In the genomic region with DNA sequence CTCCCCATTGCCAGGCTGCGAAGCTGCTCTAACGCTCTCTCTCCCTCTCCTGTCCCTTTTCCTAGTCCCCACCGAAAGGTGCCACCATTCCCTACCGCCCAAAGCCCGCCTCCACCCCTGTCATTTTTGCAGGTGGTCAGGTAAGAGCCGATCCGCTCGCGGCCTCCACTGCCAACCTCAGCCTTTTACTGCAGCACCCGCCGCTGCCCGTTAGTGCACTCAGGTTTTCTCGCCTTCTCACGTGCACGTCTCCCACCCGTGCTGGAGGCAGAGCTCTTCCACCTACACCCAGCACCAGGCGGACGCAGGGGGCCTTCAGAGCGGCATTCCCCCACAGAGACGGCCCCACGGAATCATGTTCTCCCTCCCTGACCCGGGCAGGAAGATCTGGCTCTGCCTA, we compare ENCODE assay signal across 32 cellular contexts.
"Had no signal": no experiment of that assay in that cellular context is flagged by ENCODE, and none has a peak within 500 bp of the region (broad histone marks: within the 10 kb centered on the region; RNA-seq: fewer than 3 reads in every experiment).

No MANE protein-coding gene starts in this region.

- H3K27me3 ChIP-seq: neural progenitor cell, neutrophil, right atrium auricular region, stomach, testis, thyroid gland, transverse colon, upper lobe of left lung, vagina had no signal

- H3K36me3 ChIP-seq: lower lobe of right lung, neural progenitor cell, right atrium auricular region, stomach, thyroid gland, transverse colon, upper lobe of left lung, vagina had no signal

- H3K27ac ChIP-seq: left lung, lower lobe of right lung, neural progenitor cell, neutrophil, parathyroid adenoma, right atrium auricular region, skin epidermis, stomach, testis, thyroid gland, transverse colon, upper lobe of left lung, vagina had no signal

- H2AFZ ChIP-seq: neural progenitor cell, parathyroid adenoma had no signal

- H3K79me2 ChIP-seq: parathyroid adenoma had no signal

- H3K4me3 Mint-ChIP-seq: immature natural killer cell; mesothelial cell of epicardium; naive B cell; natural killer cell; nephron progenitor cell; neural progenitor cell; stimulated activated naive B cell treated with anti-CD40 and anti-IgM and Interleukin-4, amounts not matched to agents 10 μg/mL and 1 μg/mL and 100 μg/mL, for 72 hours had no signal

- H3K9ac ChIP-seq: neural progenitor cell, parathyroid adenoma had no signal

- H3K36me3 Mint-ChIP-seq: immature natural killer cell; mesothelial cell of epicardium; naive B cell; natural killer cell; neural progenitor cell; stimulated activated naive B cell treated with anti-CD40 and anti-IgM and Interleukin-4, amounts not matched to agents 10 μg/mL and 1 μg/mL and 100 μg/mL, for 72 hours had no signal

- H3K9me3 ChIP-seq: left lung, lower lobe of right lung, neutrophil, right atrium auricular region, stomach, testis, thyroid gland, transverse colon, upper lobe of left lung, vagina had no signal

- H3K4me3 ChIP-seq: left lung, lower lobe of right lung, neural progenitor cell, right atrium auricular region, skin epidermis, stomach, testis, thyroid gland, transverse colon, upper lobe of left lung, vagina had no signal

- H3K4me1 Mint-ChIP-seq: naive B cell; stimulated activated naive B cell treated with anti-CD40 and anti-IgM and Interleukin-4, amounts not matched to agents 10 μg/mL and 1 μg/mL and 100 μg/mL, for 72 hours had no signal

- H3K27me3 Mint-ChIP-seq: stimulated activated naive B cell treated with anti-CD40 and anti-IgM and Interleukin-4, amounts not matched to agents 10 μg/mL and 1 μg/mL and 100 μg/mL, for 72 hours had no signal

- H3K4me1 ChIP-seq: left lung, lower lobe of right lung, neural progenitor cell, parathyroid adenoma, stomach, thyroid gland, transverse colon, upper lobe of left lung, vagina had no signal

- FAIRE-seq: islet of Langerhans, kidney had no signal

- ATAC-seq: left colon; left lung; lower lobe of right lung; natural killer cell; sciatic nerve; stimulated activated naive B cell treated with anti-CD40 and anti-IgM and Interleukin-4, amounts not matched to agents 10 μg/mL and 1 μg/mL and 100 μg/mL, for 72 hours; stimulated activated naive CD8-positive, alpha-beta T cell treated with anti-CD3 and anti-CD28 coated beads, Interleukin-15, Interleukin-2, amounts not matched to agents 100 U/mL and 50 U/mL, for 24 hours had no signal

- DNase-seq: hippocampal formation; immature natural killer cell; left colon; lower lobe of right lung; mammary epithelial cell; mesendoderm; naive B cell; natural killer cell; nephron progenitor cell; occipital lobe; stimulated activated CD4-positive, alpha-beta T cell treated with anti-CD3 and anti-CD28 coated beads, Interleukin-12 subunit alpha, Interleukin-12 subunit beta, amount 100 ng/mL, for 4 hours; stimulated activated CD4-positive, alpha-beta T cell treated with anti-CD3 and anti-CD28 coated beads, Interleukin-15, amount 100 ng/mL, for 24 hours; stimulated activated CD4-positive, alpha-beta T cell treated with anti-CD3 and anti-CD28 coated beads, Interleukin-2, amount 100 ng/mL, for 24 hours; stimulated activated CD4-positive, alpha-beta T cell treated with anti-CD3 and anti-CD28 coated beads, Interleukin-4, amount 100 ng/mL, for 1 hour; stimulated activated naive B cell treated with anti-CD40 and anti-IgM and Interleukin-4, amounts not matched to agents 10 μg/mL and 1 μg/mL and 100 μg/mL, for 72 hours; stimulated activated naive CD8-positive, alpha-beta T cell treated with anti-CD3 and anti-CD28 coated beads, Interleukin-15, Interleukin-2, amounts not matched to agents 100 U/mL and 50 U/mL, for 24 hours; stomach; testis; thyroid gland; transverse colon had no signal

- H3K27ac Mint-ChIP-seq: immature natural killer cell; mesothelial cell of epicardium; natural killer cell; stimulated activated naive B cell treated with anti-CD40 and anti-IgM and Interleukin-4, amounts not matched to agents 10 μg/mL and 1 μg/mL and 100 μg/mL, for 72 hours had no signal

- H3K9me3 Mint-ChIP-seq: immature natural killer cell; mesothelial cell of epicardium; naive B cell; natural killer cell; nephron progenitor cell; neural progenitor cell; stimulated activated naive B cell treated with anti-CD40 and anti-IgM and Interleukin-4, amounts not matched to agents 10 μg/mL and 1 μg/mL and 100 μg/mL, for 72 hours had no signal

- H3K4me2 ChIP-seq: neural progenitor cell had no signal
